Comparison of ENCODE assay signal across 7 cellular contexts in the genomic region with DNA sequence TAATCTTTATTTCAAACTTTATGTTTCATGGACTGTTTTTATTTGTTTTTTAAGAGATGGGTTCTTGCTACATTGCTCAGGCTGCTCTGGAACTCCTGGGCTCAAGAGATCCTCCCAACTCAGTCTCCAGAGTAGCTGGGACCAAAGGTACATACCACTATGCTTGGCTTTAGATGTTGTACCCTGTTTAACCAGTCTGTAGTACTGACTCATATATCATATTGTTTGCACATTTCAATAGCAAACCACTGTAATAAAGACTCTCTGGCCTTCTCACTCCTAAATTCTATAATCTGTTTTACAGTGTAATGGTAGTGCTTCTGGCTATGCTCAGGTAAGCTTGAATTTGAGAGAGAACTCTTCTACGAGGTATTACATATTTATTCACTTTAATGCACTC.
"Had no signal": no experiment of that assay in that cellular context is flagged by ENCODE, and none has a peak within 500 bp of the region (broad histone marks: within the 10 kb centered on the region; RNA-seq: fewer than 3 reads in every experiment).

No MANE protein-coding gene starts in this region.

- H3K36me3 Mint-ChIP-seq: IgD-negative memory B cell had no signal

- FAIRE-seq: HTR-8/SVneo had no signal

- H3K4me3 Mint-ChIP-seq: IgD-negative memory B cell had no signal

- H3K4me3 ChIP-seq: GM23248 had no signal

- H3K27me3 Mint-ChIP-seq: IgD-negative memory B cell had no signal

- H3K4me1 Mint-ChIP-seq: IgD-negative memory B cell had no signal

- DNase-seq: GM23248, GOT3, H7, HCEC 1CT, KBM-7 had no signal

- H3K27ac ChIP-seq: GM23248 had no signal

- H3K27ac Mint-ChIP-seq: IgD-negative memory B cell had no signal
